Comparison of ENCODE assay signal across 33 cellular contexts in genomic region chr10:58341422-58341821, GRCh38.
"Had no signal": no experiment of that assay in that cellular context is flagged by ENCODE, and none has a peak within 500 bp of the region (broad histone marks: within the 10 kb centered on the region; RNA-seq: fewer than 3 reads in every experiment).

No MANE protein-coding gene starts in this region.

- H3K27me3 ChIP-seq: brain microvascular endothelial cell had no signal

- H3K36me3 ChIP-seq: brain microvascular endothelial cell had no signal

- H3K4me2 ChIP-seq: KMS-11, PC-9 had no signal

- H3K4me3 ChIP-seq: PC-9 had no signal

- ATAC-seq: activated T-cell treated with anti-CD3 and anti-CD28 coated beads, Interleukin-2, amount 50 U/mL, for 4 hours; Right ventricle myocardium inferior had no signal

- H3K9ac ChIP-seq: KMS-11 had no signal

- H3K27ac ChIP-seq: brain microvascular endothelial cell, KMS-11, PC-9, RWPE1, VCaP had no signal

- DNase-seq: activated B cell treated with CpG ODN at 0.5 μM for 24 hours; activated CD4-positive, alpha-beta memory T cell treated with anti-CD3 and anti-CD28 coated beads for 36 hours; activated CD4-positive, alpha-beta T cell treated with anti-CD3 and anti-CD28 coated beads for 4 hours; activated CD4-positive, alpha-beta T cell treated with anti-CD3 and anti-CD28 coated beads, Interleukin-2, amount 50 U/mL, for 1 hour; activated CD4-positive, CD25-positive, alpha-beta regulatory T cell treated with anti-CD3 and anti-CD28 coated beads, Interleukin-2, amount 50 U/mL, for 72 hours; activated CD8-positive, alpha-beta memory T cell treated with anti-CD3 and anti-CD28 coated beads, Interleukin-2, amount 50 U/mL, for 4 hours; activated gamma-delta T cell treated with Interleukin-2 at 50 U/mL for 16 hours; activated naive CD4-positive, alpha-beta T cell treated with anti-CD3 and anti-CD28 coated beads, Interleukin-2, amount 10 ng/mL, durations not matched to agents 7 days and 5 days; activated naive CD8-positive, alpha-beta T cell treated with anti-CD3 and anti-CD28 coated beads for 36 hours; activated T-cell treated with anti-CD3 and anti-CD28 coated beads for 4 hours; activated T-cell treated with anti-CD3 and anti-CD28 coated beads, Interleukin-2, amount 50 U/mL, for 4 hours; amniotic stem cell; aorta; brain microvascular endothelial cell; NCI-H1092 treated with DMSO at 0.1 percent for 48 hours; NCI-H1417; NCI-H146; NCI-H187; NCI-H2029 treated with DMSO at 0.1 percent for 48 hours; NCI-H2107; NCI-H2171; NCI-H510A; NCI-H526; NCI-H748 treated with DMSO at 0.1 percent for 48 hours; PC-9; SW 1271; T-helper 1 cell; T-helper 2 cell; T-helper 9 cell had no signal
